ENCODE assay signal across 7 cellular contexts in the genomic region with DNA sequence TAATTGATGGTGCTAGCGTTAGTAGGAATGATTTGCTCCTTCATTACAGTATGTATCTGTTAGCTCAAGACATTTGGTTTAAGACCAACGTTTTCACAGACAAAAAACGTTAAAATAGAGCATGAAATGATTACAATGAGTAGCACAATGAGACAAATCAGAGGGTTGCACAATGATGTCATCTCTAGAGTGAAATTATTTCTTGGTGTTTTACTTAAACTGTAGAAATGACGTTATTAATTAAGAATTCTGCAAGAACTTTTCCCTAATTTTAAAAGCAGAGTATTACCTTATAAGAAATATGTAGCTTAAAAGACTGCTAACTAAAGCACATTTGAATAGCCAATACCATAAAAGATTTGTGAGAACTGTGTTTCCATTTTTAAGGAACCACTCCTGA.
"Had no signal": no experiment of that assay in that cellular context is flagged by ENCODE, and none has a peak within 500 bp of the region (broad histone marks: within the 10 kb centered on the region; RNA-seq: fewer than 3 reads in every experiment).

No MANE protein-coding gene starts in this region.

- DNase-seq: GDM1, GF-D8 had no signal

- FAIRE-seq: G401.6, GM12878, GM12891, GM18507, GM19239 had no signal

- H3K4me3 ChIP-seq: GM12878 had no signal

- ATAC-seq: GM12878 had no signal
